Comparison of ENCODE assay signal across 22 cellular contexts in genomic region chr18:54386043-54386442, GRCh38. TPM values are rescaled to one million over a fixed set of nuclear protein-coding genes. Genes with fewer than 3 reads are reported as not detected.
DNase-seq lines count a peak whose midpoint lies in the region; ATAC-seq and TF ChIP-seq lines count a peak whose summit lies in the region.
"Had no signal": no experiment of that assay in that cellular context is flagged by ENCODE, and none has a peak within 500 bp of the region (broad histone marks: within the 10 kb centered on the region; RNA-seq: fewer than 3 reads in every experiment).

No MANE protein-coding gene starts in this region.

- H3K27ac ChIP-seq in OCI-LY7 (ENCODE audit: low read depth, low read length, poor library complexity, severe bottlenecking) (no peak overlapping the region), hepatocyte (no peak overlapping the region)
- H3K27ac ChIP-seq: BLaER1 treated with 17β-estradiol and CSF1 and Interleukin-3, amounts not matched to agents 10 nM and 100 nM; PC-9; RWPE1 had no signal

- POLR2A ChIA-PET in OCI-LY7 (lab: Charles Lee): no interaction called here

- H3K27me3 ChIP-seq in hepatocyte: no peaks in the 10 kb centered on the region
- H3K27me3 ChIP-seq: BLaER1 treated with 17β-estradiol and CSF1 and Interleukin-3, amounts not matched to agents 10 nM and 100 nM had no signal

- no peak overlapping the region for H3K4me3 Mint-ChIP-seq in nephron progenitor cell
- H3K4me3 Mint-ChIP-seq: CD8-positive, alpha-beta T cell had no signal

- peaks cover 11% of the 10 kb centered on the region for H3K4me1 ChIP-seq in OCI-LY7 (ENCODE audit: insufficient read depth, low read length, poor library complexity, severe bottlenecking)
- no peaks in the 10 kb centered on the region for H3K4me1 ChIP-seq in hepatocyte (ENCODE audit: insufficient read depth)

- H3K36me3 Mint-ChIP-seq in nephron progenitor cell (ENCODE audit: low read depth): peaks cover 36% of the 10 kb centered on the region
- H3K36me3 Mint-ChIP-seq: CD8-positive, alpha-beta T cell had no signal

- H3K4me2 ChIP-seq in OCI-LY7 (ENCODE audit: low read length) (no peak overlapping the region), hepatocyte (no peak overlapping the region)
- H3K4me2 ChIP-seq: BLaER1 treated with 17β-estradiol and CSF1 and Interleukin-3, amounts not matched to agents 10 nM and 100 nM; PC-9 had no signal

- no peaks in the 10 kb centered on the region for H3K9me3 ChIP-seq in OCI-LY7 (ENCODE audit: low read length)
- no peaks in the 10 kb centered on the region for H3K9me3 ChIP-seq in hepatocyte (ENCODE audit: low read depth)

- H3K4me1 Mint-ChIP-seq in nephron progenitor cell: peaks cover 46% of the 10 kb centered on the region

- H3K9me2 ChIP-seq in OCI-LY7 (ENCODE audit: insufficient read depth, low read length): no peaks in the 10 kb centered on the region
- H3K9me2 ChIP-seq in hepatocyte (replicated peaks; ENCODE audit: insufficient read depth): no peaks in the 10 kb centered on the region

- no peak overlapping the region for H2AFZ ChIP-seq in OCI-LY7 (ENCODE audit: low read length)
- H2AFZ ChIP-seq in hepatocyte: peak overlapping the region; percentile 54
- H2AFZ ChIP-seq: PC-9 had no signal

- CTCF ChIA-PET in OCI-LY7 (lab: Charles Lee; ENCODE audit: unreplicated experiment): no interaction called here

- TSS peak; percentile 25 for BruUV-seq in OCI-LY7 (replicated peaks; lab: Mats Ljungman, UMichigan)

- no peak for ATAC-seq in HG02938 (IDR thresholded peaks at IDR 0.05; ENCODE audit: unreplicated experiment)
- ATAC-seq: CD8-positive, alpha-beta T cell; SK-N-SH treated with all-trans-retinoic acid at 6 μM for 48 hours had no signal

- H3K27me3 Mint-ChIP-seq in nephron progenitor cell (ENCODE audit: low read depth, poor library complexity): peaks cover 2% of the 10 kb centered on the region

- H3K4me3 ChIP-seq in OCI-LY7 (ENCODE audit: low read depth, low read length, poor library complexity, severe bottlenecking) (no peak overlapping the region), hepatocyte (no peak overlapping the region)
- H3K4me3 ChIP-seq: BLaER1 treated with 17β-estradiol and CSF1 and Interleukin-3, amounts not matched to agents 10 nM and 100 nM; PC-9 had no signal

- intact Hi-C loops in OCI-LY7 (cut with micrococcal nuclease; ENCODE audit: unreplicated experiment): no loop called here

- peak overlapping the region; percentile 46 for H3K27ac Mint-ChIP-seq in nephron progenitor cell
- H3K27ac Mint-ChIP-seq: CD8-positive, alpha-beta T cell had no signal

- H3K36me3 ChIP-seq in OCI-LY7 (ENCODE audit: insufficient read depth, low read length): peaks cover under 1% of the 10 kb centered on the region; the same call in 1 of the 2 replicates
- no peaks in the 10 kb centered on the region for H3K36me3 ChIP-seq in hepatocyte (replicated peaks; ENCODE audit: insufficient read depth, low read depth)

- H3K79me2 ChIP-seq in OCI-LY7 (ENCODE audit: insufficient read depth, low read depth, low read length) (no peaks in the 10 kb centered on the region), hepatocyte (no peaks in the 10 kb centered on the region)

- whole genome bisulfite sequencing in hepatocyte (ENCODE audit: low lambda C conversion rate, missing lambda C conversion rate): 47% methylated on average over 4 of the region's 4 CpGs

- peak; percentile 48 for DNase-seq in ELF-1 (ENCODE audit: low read depth, low spot score)
- DNase-seq in OCI-LY7 (ENCODE audit: low spot score): no peak
- DNase-seq in hepatocyte (ENCODE audit: low spot score): peak; percentile 6
- no peak for DNase-seq in nephron progenitor cell
- no peak for DNase-seq in central memory CD4-positive, alpha-beta T cell
- DNase-seq in GM19240 (ENCODE audit: insufficient read length, low spot score): no peak
- no peak for DNase-seq in stimulated activated CD4-positive, alpha-beta T cell treated with anti-CD3 and anti-CD28 coated beads, Interleukin-4, amount 100 ng/mL, for 1 hour
- DNase-seq: Calu3; CD8-positive, alpha-beta T cell; DMS53; HCEC 1CT; MM.1S; NCI-H1092 treated with DMSO at 0.1 percent for 48 hours; NCI-H2081; NCI-H774; PC-9; SIG-M5 had no signal

- TF ChIP-seq CTCF in OCI-LY7 (conservative IDR thresholded peaks at IDR 0.05; ENCODE audit: low read length) (no peak), hepatocyte (IDR thresholded peaks at IDR 0.05; ENCODE audit: poor library complexity) (no peak), nephron progenitor cell (IDR thresholded peaks at IDR 0.05) (no peak)

- peaks cover 34% of the 10 kb centered on the region for H3K9me3 Mint-ChIP-seq in nephron progenitor cell
- H3K9me3 Mint-ChIP-seq: CD8-positive, alpha-beta T cell had no signal

- no peaks in the 10 kb centered on the region for H4K20me1 ChIP-seq in OCI-LY7 (ENCODE audit: insufficient read depth, low read length)
- H4K20me1 ChIP-seq in hepatocyte (ENCODE audit: insufficient read depth, poor library complexity, severe bottlenecking): no peaks in the 10 kb centered on the region
- H4K20me1 ChIP-seq: BLaER1 treated with 17β-estradiol and CSF1 and Interleukin-3, amounts not matched to agents 10 nM and 100 nM had no signal

RNA-seq across cellular contexts. Expression of gene C18orf54, which starts 28.3 kb away (rescaled TPM):
- 4.9 and 5.4 TPM in 2 replicates for total RNA-seq in OCI-LY7 (2014; rRNA removed; shearing (Covaris generic))
- 14.1 and 17.5 TPM in 2 replicates for total RNA-seq in OCI-LY7 (2022)
- total RNA-seq in hepatocyte: 1.8 and 6.5 TPM in 2 replicates
- 1.1 and 1.3 TPM in 2 replicates for polyA plus RNA-seq in hepatocyte

RNA-seq across cellular contexts. Expression of gene STARD6, which starts 28.4 kb away (rescaled TPM):
- total RNA-seq in OCI-LY7 (2014; rRNA removed; shearing (Covaris generic)): not detected in 2 replicates
- not detected in 2 replicates for total RNA-seq in OCI-LY7 (2022)
- total RNA-seq in hepatocyte: not detected in 2 replicates
- 0.18 and 0.81 TPM in 2 replicates for polyA plus RNA-seq in hepatocyte
- total RNA-seq: Calu3; CD8-positive, alpha-beta T cell; LHCN-M2; PC-9 had no signal

Comparison
In these comparisons a context has a peak if more than half of its experiments do, and no peak if none do; other contexts are left out.
1. DNase-seq: peak in ELF-1 (single experiment) and hepatocyte (single experiment); none in OCI-LY7 (single experiment), nephron progenitor cell (single experiment), central memory CD4-positive, alpha-beta T cell (single experiment), GM19240 (single experiment) and stimulated activated CD4-positive, alpha-beta T cell treated with anti-CD3 and anti-CD28 coated beads, Interleukin-4, amount 100 ng/mL, for 1 hour (single experiment).